Comparison of ENCODE assay signal across 1 cellular context in the genomic region with DNA sequence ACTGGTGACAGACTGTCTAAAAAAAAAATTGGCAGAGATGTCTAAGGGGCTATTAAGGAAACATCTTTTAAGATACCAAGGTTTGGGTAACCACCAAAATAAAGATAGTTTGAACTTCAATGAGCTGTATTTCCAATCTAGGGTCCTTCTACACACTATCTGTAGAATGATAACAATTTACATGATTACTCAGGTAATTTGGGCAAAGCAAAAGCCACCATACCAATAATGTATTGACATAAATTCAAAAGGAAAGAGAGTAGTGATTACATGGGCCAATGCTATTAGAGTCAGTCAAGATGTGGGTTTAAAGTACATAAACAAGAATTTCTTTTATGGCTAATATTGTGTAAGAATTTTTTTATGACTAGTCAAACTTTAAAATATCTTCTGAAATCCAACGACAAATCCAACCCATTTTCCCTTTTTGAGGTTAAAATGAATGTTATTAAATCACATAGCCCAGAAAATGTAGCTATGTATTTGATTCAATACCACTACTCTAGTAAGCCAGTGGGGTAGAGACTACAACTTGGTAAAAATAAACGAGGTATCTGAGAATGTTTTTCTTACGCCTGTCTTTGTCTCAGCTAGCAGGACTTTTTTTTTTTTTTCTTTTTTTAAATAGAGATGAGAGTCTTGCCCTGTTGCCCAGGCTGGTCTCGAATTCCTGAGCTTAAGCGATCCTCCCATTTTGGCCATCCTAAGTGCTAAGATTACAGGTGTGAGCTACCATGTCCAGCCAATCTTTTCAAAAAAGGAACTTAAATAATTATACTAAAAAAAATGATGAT.
TF ChIP-seq lines count a peak whose summit lies in the region.

No MANE protein-coding gene starts in this region.

TF ChIP-seq in K562, 482 proteins besides CTCF, POLR2A, EP300 and RAD21 (continues in another document):
- TF ChIP-seq NR2F6 (CRISPR knock-in tag; IDR thresholded peaks at IDR 0.05) (no peak), GATA2 (CRISPR knock-in tag; IDR thresholded peaks at IDR 0.05) (no peak), JUNB (CRISPR knock-in tag; conservative IDR thresholded peaks at IDR 0.05) (no peak), CHD2 (IDR thresholded peaks at IDR 0.05; ENCODE audit: low read depth, low read length) (no peak), ZNF79 (CRISPR knock-in tag; IDR thresholded peaks at IDR 0.05; ENCODE audit: low read depth) (no peak), KHSRP (IDR thresholded peaks at IDR 0.05) (peak; percentile 40; the same call in 1 of the 2 replicates), POLR2AphosphoS5 (IDR thresholded peaks at IDR 0.05; ENCODE audit: control insufficient read depth, insufficient read depth, low read depth, low read length) (0 out of 2 replicates have a peak, but pooled peaks have one; percentile 18), BDP1 (IDR thresholded peaks at IDR 0.05; ENCODE audit: insufficient read depth, insufficient read length) (no peak), PHB (CRISPR knock-in tag; IDR thresholded peaks at IDR 0.05) (no peak), POLR2G (IDR thresholded peaks at IDR 0.05; ENCODE audit: low read depth, low read length) (0 out of 2 replicates have a peak, but pooled peaks have one; percentile 33), TBL1XR1 (IDR thresholded peaks at IDR 0.05; ENCODE audit: low read length in 2 of 2) (no peak), ZNF76 (CRISPR knock-in tag; IDR thresholded peaks at IDR 0.05; ENCODE audit: borderline replicate concordance) (no peak), ZNF184 (CRISPR knock-in tag; IDR thresholded peaks at IDR 0.05) (no peak), CAMTA2 (CRISPR knock-in tag; conservative IDR thresholded peaks at IDR 0.05) (no peak), TRIM28 (IDR thresholded peaks at IDR 0.05) (no peak), POLR2H (tag; IDR thresholded peaks at IDR 0.05; ENCODE audit: low read depth) (peak; percentile 48; the same call in 1 of the 2 replicates), ZNF77 (CRISPR knock-in tag; IDR thresholded peaks at IDR 0.05) (no peak), TBP (optimal IDR thresholded peaks at IDR 0.05; ENCODE audit: low read depth, low read length) (no peak)
- TF ChIP-seq, protein P1, sequence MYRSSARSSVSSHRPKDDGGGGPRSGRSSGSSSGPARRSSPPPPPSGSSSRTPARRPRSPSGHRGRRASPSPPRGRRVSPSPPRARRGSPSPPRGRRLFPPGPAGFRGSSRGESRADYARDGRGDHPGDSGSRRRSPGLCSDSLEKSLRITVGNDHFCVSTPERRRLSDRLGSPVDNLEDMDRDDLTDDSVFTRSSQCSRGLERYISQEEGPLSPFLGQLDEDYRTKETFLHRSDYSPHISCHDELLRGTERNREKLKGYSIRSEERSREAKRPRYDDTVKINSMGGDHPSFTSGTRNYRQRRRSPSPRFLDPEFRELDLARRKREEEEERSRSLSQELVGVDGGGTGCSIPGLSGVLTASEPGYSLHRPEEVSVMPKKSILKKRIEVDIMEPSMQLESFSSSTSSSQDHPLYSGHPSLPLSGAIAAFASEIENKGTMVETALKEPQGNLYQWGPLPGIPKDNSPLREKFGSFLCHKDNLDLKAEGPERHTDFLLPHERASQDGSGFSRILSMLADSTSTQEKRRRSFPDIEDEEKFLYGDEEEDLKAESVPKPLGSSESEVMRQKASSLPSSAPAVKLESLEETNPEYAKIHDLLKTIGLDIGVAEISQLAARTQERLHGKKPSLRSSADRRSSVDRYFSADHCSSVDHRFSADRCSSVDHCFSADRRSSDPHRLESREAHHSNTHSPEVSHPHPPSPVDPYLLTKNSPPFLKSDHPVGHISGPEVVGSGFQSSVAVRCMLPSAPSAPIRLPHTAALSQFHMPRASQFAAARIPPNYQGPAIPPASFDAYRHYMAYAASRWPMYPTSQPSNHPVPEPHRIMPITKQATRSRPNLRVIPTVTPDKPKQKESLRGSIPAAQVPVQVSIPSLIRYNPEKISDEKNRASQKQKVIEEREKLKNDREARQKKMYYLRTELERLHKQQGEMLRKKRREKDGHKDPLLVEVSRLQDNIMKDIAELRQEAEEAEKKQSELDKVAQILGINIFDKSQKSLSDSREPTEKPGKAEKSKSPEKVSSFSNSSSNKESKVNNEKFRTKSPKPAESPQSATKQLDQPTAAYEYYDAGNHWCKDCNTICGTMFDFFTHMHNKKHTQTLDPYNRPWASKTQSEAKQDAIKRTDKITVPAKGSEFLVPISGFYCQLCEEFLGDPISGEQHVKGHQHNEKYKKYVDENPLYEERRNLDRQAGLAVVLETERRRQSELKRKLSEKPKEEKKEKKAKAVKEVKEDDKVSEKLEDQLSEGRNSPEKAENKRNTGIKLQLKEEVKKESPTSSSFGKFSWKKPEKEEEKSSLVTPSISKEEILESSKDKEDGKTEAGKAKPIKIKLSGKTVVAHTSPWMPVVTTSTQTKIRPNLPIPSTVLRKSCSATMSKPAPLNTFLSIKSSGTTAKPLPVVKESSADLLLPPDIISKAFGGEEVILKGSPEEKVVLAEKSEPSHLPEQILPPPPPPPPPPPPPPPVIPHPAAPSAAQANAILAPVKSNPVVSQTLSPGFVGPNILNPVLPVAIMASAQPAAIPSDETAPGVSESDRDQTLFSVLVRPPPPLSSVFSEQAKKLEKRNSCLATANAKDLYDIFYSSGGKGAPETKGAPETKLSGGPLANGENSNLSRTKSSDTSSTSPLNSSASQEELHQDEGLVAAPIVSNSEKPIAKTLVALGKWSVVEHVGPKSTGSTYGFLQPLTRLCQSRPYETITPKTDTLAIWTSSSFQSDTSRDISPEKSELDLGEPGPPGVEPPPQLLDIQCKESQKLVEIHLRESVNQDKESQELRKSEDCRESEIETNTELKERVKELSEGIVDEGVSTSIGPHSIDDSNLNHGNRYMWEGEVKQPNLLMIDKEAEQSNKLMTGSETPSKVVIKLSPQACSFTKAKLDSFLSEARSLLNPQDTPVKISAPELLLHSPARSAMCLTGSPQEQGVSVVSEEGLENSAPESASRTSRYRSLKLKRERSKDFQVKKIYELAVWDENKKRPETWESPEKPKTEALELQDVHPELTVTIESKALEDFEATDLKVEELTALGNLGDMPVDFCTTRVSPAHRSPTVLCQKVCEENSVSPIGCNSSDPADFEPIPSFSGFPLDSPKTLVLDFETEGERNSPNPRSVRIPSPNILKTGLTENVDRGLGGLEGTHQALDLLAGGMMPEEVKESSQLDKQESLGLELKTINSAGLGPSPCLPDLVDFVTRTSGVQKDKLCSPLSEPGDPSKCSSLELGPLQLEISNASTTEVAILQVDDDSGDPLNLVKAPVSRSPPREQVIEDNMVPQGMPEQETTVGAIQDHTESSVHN (IDR thresholded peaks at IDR 0.05; ENCODE audit: borderline replicate concordance in 1 of 2, low read depth in 1 of 2), result no peak
- TF ChIP-seq, protein P2, sequence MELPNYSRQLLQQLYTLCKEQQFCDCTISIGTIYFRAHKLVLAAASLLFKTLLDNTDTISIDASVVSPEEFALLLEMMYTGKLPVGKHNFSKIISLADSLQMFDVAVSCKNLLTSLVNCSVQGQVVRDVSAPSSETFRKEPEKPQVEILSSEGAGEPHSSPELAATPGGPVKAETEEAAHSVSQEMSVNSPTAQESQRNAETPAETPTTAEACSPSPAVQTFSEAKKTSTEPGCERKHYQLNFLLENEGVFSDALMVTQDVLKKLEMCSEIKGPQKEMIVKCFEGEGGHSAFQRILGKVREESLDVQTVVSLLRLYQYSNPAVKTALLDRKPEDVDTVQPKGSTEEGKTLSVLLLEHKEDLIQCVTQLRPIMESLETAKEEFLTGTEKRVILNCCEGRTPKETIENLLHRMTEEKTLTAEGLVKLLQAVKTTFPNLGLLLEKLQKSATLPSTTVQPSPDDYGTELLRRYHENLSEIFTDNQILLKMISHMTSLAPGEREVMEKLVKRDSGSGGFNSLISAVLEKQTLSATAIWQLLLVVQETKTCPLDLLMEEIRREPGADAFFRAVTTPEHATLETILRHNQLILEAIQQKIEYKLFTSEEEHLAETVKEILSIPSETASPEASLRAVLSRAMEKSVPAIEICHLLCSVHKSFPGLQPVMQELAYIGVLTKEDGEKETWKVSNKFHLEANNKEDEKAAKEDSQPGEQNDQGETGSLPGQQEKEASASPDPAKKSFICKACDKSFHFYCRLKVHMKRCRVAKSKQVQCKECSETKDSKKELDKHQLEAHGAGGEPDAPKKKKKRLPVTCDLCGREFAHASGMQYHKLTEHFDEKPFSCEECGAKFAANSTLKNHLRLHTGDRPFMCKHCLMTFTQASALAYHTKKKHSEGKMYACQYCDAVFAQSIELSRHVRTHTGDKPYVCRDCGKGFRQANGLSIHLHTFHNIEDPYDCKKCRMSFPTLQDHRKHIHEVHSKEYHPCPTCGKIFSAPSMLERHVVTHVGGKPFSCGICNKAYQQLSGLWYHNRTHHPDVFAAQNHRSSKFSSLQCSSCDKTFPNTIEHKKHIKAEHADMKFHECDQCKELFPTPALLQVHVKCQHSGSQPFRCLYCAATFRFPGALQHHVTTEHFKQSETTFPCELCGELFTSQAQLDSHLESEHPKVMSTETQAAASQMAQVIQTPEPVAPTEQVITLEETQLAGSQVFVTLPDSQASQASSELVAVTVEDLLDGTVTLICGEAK (IDR thresholded peaks at IDR 0.05), result no peak
- TF ChIP-seq, protein P2 (CRISPR knock-in tag; IDR thresholded peaks at IDR 0.05), result no peak
- TF ChIP-seq, protein P3, sequence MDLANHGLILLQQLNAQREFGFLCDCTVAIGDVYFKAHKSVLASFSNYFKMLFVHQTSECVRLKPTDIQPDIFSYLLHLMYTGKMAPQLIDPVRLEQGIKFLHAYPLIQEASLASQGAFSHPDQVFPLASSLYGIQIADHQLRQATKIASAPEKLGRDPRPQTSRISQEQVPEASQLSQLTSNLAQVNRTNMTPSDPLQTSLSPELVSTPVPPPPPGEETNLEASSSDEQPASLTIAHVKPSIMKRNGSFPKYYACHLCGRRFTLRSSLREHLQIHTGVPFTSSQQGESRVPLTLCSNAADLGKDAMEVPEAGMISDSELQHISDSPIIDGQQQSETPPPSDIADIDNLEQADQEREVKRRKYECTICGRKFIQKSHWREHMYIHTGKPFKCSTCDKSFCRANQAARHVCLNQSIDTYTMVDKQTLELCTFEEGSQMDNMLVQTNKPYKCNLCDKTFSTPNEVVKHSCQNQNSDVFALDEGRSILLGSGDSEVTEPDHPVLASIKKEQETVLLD (IDR thresholded peaks at IDR 0.05), result no peak
- TF ChIP-seq, protein P4, sequence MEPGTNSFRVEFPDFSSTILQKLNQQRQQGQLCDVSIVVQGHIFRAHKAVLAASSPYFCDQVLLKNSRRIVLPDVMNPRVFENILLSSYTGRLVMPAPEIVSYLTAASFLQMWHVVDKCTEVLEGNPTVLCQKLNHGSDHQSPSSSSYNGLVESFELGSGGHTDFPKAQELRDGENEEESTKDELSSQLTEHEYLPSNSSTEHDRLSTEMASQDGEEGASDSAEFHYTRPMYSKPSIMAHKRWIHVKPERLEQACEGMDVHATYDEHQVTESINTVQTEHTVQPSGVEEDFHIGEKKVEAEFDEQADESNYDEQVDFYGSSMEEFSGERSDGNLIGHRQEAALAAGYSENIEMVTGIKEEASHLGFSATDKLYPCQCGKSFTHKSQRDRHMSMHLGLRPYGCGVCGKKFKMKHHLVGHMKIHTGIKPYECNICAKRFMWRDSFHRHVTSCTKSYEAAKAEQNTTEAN (CRISPR knock-in tag; IDR thresholded peaks at IDR 0.05), result no peak
- TF ChIP-seq, protein P5, sequence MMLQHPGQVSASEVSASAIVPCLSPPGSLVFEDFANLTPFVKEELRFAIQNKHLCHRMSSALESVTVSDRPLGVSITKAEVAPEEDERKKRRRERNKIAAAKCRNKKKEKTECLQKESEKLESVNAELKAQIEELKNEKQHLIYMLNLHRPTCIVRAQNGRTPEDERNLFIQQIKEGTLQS (IDR thresholded peaks at IDR 0.05), result no peak
- TF ChIP-seq, protein P5 (CRISPR knock-in tag; conservative IDR thresholded peaks at IDR 0.05), result no peak
- TF ChIP-seq, protein P6, sequence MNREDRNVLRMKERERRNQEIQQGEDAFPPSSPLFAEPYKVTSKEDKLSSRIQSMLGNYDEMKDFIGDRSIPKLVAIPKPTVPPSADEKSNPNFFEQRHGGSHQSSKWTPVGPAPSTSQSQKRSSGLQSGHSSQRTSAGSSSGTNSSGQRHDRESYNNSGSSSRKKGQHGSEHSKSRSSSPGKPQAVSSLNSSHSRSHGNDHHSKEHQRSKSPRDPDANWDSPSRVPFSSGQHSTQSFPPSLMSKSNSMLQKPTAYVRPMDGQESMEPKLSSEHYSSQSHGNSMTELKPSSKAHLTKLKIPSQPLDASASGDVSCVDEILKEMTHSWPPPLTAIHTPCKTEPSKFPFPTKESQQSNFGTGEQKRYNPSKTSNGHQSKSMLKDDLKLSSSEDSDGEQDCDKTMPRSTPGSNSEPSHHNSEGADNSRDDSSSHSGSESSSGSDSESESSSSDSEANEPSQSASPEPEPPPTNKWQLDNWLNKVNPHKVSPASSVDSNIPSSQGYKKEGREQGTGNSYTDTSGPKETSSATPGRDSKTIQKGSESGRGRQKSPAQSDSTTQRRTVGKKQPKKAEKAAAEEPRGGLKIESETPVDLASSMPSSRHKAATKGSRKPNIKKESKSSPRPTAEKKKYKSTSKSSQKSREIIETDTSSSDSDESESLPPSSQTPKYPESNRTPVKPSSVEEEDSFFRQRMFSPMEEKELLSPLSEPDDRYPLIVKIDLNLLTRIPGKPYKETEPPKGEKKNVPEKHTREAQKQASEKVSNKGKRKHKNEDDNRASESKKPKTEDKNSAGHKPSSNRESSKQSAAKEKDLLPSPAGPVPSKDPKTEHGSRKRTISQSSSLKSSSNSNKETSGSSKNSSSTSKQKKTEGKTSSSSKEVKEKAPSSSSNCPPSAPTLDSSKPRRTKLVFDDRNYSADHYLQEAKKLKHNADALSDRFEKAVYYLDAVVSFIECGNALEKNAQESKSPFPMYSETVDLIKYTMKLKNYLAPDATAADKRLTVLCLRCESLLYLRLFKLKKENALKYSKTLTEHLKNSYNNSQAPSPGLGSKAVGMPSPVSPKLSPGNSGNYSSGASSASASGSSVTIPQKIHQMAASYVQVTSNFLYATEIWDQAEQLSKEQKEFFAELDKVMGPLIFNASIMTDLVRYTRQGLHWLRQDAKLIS (CRISPR knock-in tag; IDR thresholded peaks at IDR 0.05), result no peak
